ENCODE assay signal across 14 cellular contexts in the genomic region with DNA sequence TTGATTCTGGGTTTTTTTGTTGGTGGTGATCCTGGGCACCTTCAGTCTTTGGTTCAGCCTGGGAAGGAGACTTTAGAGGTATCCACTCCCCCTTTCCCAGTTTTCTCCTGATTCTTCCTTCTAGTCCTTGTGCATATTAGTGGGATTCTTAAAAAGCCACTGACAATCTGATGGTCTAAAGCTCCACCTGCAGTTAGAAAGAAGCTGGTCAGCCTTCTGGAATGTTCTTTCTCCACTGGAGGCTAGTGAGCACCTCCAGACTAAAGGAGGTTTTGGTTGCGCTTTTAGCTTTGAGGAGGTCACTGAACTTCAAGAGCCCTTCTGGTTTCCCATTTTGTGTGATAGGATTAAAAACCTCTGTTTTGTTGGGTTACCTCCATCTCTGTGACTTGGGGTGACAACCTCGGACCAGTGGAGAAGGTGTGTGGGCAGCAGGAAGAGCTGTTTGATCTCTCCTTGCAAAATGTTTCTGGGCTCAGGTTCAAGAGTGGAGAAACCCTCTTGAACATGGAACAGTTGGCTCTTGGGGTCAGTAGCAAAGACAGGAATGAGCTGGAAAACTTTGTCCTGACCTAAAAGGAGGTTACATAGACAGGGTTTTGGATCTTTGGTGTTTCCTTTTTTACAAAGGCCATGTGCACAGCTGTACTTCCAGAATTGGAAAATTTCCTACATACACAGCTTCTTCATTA. TPM values are rescaled to one million over a fixed set of nuclear protein-coding genes. Genes with fewer than 3 reads are reported as not detected.
A peak's percentile ranks its signal among the peaks of the same experiment; 100 is the strongest.
DNase-seq lines count a peak whose midpoint lies in the region; ATAC-seq and TF ChIP-seq lines count a peak whose summit lies in the region.
"Had no signal": no experiment of that assay in that cellular context is flagged by ENCODE, and none has a peak within 500 bp of the region (broad histone marks: within the 10 kb centered on the region; RNA-seq: fewer than 3 reads in every experiment).

No MANE protein-coding gene starts in this region.

- H3K4me1 ChIP-seq in right cardiac atrium (ENCODE audit: control insufficient read depth, insufficient read depth, low read length), result no peaks in the 10 kb centered on the region

- DNase-seq in Right ventricle myocardium superior, result no peak
- no peak for DNase-seq in left cardiac atrium
- DNase-seq in amniotic epithelial cell (ENCODE audit: low read depth), result peak; percentile 40
- DNase-seq in right cardiac atrium, result no peak
- no peak for DNase-seq in stimulated activated effector memory CD8-positive, alpha-beta T cell treated with anti-CD3 and anti-CD28 coated beads, Interleukin-12 subunit alpha, Interleukin-12 subunit beta, amount 100 ng/mL, for 72 hours (ENCODE audit: low spot score in 2 of 2)
- DNase-seq in NCI-H2196 (lab: John Stamatoyannopoulos, UW; ENCODE audit: unreplicated experiment), result no peak
- DNase-seq in glutamatergic neuron, result no peak
- DNase-seq: activated T-cell treated with anti-CD3 and anti-CD28 coated beads, Interleukin-2, amount 50 U/mL, for 1 hour; DND-41; immature natural killer cell; naive thymus-derived CD8-positive, alpha-beta T cell; NCI-H510A treated with DMSO at 0.1 percent for 48 hours had no signal

- no peak overlapping the region for H3K4me3 Mint-ChIP-seq in stimulated activated effector memory CD8-positive, alpha-beta T cell treated with anti-CD3 and anti-CD28 coated beads, Interleukin-12 subunit alpha, Interleukin-12 subunit beta, amount 100 ng/mL, for 72 hours
- no peak overlapping the region for H3K4me3 Mint-ChIP-seq in glutamatergic neuron (ENCODE audit: unreplicated experiment)
- H3K4me3 Mint-ChIP-seq: immature natural killer cell; naive thymus-derived CD8-positive, alpha-beta T cell had no signal

- peak overlapping the region; percentile 68 for H3K27ac Mint-ChIP-seq in stimulated activated effector memory CD8-positive, alpha-beta T cell treated with anti-CD3 and anti-CD28 coated beads, Interleukin-12 subunit alpha, Interleukin-12 subunit beta, amount 100 ng/mL, for 72 hours
- no peak overlapping the region for H3K27ac Mint-ChIP-seq in glutamatergic neuron (ENCODE audit: unreplicated experiment)

- H3K9me3 ChIP-seq in right cardiac atrium (ENCODE audit: control insufficient read depth, low read length), result no peaks in the 10 kb centered on the region

- H3K27me3 ChIP-seq in right cardiac atrium (ENCODE audit: control insufficient read depth, insufficient read depth), result no peaks in the 10 kb centered on the region

- H3K9me3 Mint-ChIP-seq in stimulated activated effector memory CD8-positive, alpha-beta T cell treated with anti-CD3 and anti-CD28 coated beads, Interleukin-12 subunit alpha, Interleukin-12 subunit beta, amount 100 ng/mL, for 72 hours, result no peaks in the 10 kb centered on the region
- peaks cover 2% of the 10 kb centered on the region for H3K9me3 Mint-ChIP-seq in glutamatergic neuron (ENCODE audit: unreplicated experiment)
- H3K9me3 Mint-ChIP-seq: brain; immature natural killer cell; naive thymus-derived CD8-positive, alpha-beta T cell had no signal

- H3K27ac ChIP-seq in right cardiac atrium (ENCODE audit: low read length), result no peak overlapping the region

- peaks cover 37% of the 10 kb centered on the region for H3K36me3 Mint-ChIP-seq in stimulated activated effector memory CD8-positive, alpha-beta T cell treated with anti-CD3 and anti-CD28 coated beads, Interleukin-12 subunit alpha, Interleukin-12 subunit beta, amount 100 ng/mL, for 72 hours
- no peaks in the 10 kb centered on the region for H3K36me3 Mint-ChIP-seq in glutamatergic neuron (ENCODE audit: unreplicated experiment)

- 75% methylated on average over 2 of the region's 2 CpGs for WGBS in right cardiac atrium

- peak; percentile 45 for ATAC-seq in Right ventricle myocardium superior (ENCODE audit: poor library complexity)
- no peak for ATAC-seq in left cardiac atrium
- peak; percentile 34 for ATAC-seq in right cardiac atrium
- no peak for ATAC-seq in stimulated activated effector memory CD8-positive, alpha-beta T cell treated with anti-CD3 and anti-CD28 coated beads, Interleukin-12 subunit alpha, Interleukin-12 subunit beta, amount 100 ng/mL, for 72 hours
- no peak for ATAC-seq in HG02798 (IDR thresholded peaks at IDR 0.05; ENCODE audit: poor library complexity, unreplicated experiment)
- ATAC-seq: naive thymus-derived CD8-positive, alpha-beta T cell had no signal

- no peak for TF ChIP-seq CTCF in glutamatergic neuron (IDR thresholded peaks at IDR 0.05; ENCODE audit: partially characterized antibody, unreplicated experiment)

- H3K4me3 ChIP-seq in right cardiac atrium (ENCODE audit: low read length), result no peak overlapping the region

- intact Hi-C loops in Right ventricle myocardium superior (cut with DNase I) (no loop called here), left cardiac atrium (cut with DNase I) (no loop called here), right cardiac atrium (cut with DNase I) (no loop called here)

- peaks cover 76% of the 10 kb centered on the region for H3K4me1 Mint-ChIP-seq in stimulated activated effector memory CD8-positive, alpha-beta T cell treated with anti-CD3 and anti-CD28 coated beads, Interleukin-12 subunit alpha, Interleukin-12 subunit beta, amount 100 ng/mL, for 72 hours
- H3K4me1 Mint-ChIP-seq in glutamatergic neuron (ENCODE audit: low read depth, unreplicated experiment), result peaks cover 25% of the 10 kb centered on the region

- H3K27me3 Mint-ChIP-seq in glutamatergic neuron (ENCODE audit: unreplicated experiment), result no peaks in the 10 kb centered on the region
- H3K27me3 Mint-ChIP-seq: brain; naive thymus-derived CD8-positive, alpha-beta T cell had no signal

RNA-seq across cellular contexts. Expression of gene JARID2, which starts 29.0 kb away (rescaled TPM):
- total RNA-seq in Right ventricle myocardium superior, result 8.1 TPM
- 1 to 10 TPM; 7.9 to 8.6 TPM for total RNA-seq in left cardiac atrium
- 10 to 100 TPM in 1 of 4 donors, 1 to 10 TPM in 3; 6.8 to 10.1 (median 9.4) TPM for total RNA-seq in right cardiac atrium
- polyA plus RNA-seq in right cardiac atrium, result 4.1 TPM
- total RNA-seq in glutamatergic neuron (ENCODE audit: unreplicated experiment), result 83.8 TPM

Comparison
In these comparisons a context has a peak if more than half of its experiments do, and no peak if none do; other contexts are left out.
1. ATAC-seq: peak in Right ventricle myocardium superior (single experiment) and right cardiac atrium (2 of 2); none in left cardiac atrium (0 of 2), stimulated activated effector memory CD8-positive, alpha-beta T cell treated with anti-CD3 and anti-CD28 coated beads, Interleukin-12 subunit alpha, Interleukin-12 subunit beta, amount 100 ng/mL, for 72 hours (single experiment) and HG02798 (single experiment).